Comparison of ENCODE assay signal across 1 cellular context in the genomic region with DNA sequence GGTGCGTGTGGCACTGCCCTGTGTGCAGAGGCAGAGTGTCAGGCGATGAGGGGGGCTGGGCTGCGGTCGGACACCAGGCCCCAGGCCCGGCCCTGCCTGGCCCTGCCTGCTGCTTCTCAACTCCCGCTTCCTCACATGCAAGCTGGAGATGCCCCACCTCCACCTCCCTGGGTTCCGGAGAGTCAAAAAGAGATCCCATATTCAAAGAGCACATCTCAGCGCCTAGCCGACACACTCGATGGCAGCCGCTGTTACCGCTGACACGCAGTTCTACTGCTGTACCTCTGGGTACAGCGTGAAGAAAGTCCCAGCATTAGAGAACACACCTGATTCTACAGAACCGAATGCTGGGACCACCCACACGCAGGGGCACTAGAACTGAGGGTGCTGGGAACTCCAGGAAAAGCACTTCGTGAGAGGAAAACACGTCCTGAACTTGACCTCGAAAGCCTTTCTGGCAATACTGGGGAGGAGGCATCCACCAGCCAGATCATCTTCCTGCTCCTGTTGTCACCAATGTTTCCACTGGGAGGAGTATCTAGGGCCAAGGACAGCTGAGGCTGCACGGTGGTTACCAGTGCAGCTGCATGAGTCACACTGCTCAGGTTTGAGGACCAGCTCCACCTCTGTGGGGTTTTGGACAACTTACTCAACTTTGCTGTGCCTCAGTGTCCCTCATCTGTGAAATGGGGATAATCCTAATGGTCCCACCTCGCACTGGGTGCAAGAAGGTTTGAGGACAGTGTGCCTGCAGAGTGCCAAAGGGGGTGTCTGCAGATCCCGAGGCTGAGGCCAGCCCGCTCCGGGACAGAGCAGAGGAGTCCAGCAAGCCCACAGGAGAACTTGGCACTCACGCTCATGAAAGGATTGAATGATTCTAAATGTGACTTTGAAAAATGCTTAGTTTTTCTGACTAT.
A peak's percentile ranks its signal among the peaks of the same experiment; 100 is the strongest.
TF ChIP-seq lines count a peak whose summit lies in the region.

No MANE protein-coding gene starts in this region.

TF ChIP-seq in HepG2, 621 proteins besides CTCF, POLR2A, EP300 and RAD21 (continued from another document and continues in another):
- TF ChIP-seq, protein P1, sequence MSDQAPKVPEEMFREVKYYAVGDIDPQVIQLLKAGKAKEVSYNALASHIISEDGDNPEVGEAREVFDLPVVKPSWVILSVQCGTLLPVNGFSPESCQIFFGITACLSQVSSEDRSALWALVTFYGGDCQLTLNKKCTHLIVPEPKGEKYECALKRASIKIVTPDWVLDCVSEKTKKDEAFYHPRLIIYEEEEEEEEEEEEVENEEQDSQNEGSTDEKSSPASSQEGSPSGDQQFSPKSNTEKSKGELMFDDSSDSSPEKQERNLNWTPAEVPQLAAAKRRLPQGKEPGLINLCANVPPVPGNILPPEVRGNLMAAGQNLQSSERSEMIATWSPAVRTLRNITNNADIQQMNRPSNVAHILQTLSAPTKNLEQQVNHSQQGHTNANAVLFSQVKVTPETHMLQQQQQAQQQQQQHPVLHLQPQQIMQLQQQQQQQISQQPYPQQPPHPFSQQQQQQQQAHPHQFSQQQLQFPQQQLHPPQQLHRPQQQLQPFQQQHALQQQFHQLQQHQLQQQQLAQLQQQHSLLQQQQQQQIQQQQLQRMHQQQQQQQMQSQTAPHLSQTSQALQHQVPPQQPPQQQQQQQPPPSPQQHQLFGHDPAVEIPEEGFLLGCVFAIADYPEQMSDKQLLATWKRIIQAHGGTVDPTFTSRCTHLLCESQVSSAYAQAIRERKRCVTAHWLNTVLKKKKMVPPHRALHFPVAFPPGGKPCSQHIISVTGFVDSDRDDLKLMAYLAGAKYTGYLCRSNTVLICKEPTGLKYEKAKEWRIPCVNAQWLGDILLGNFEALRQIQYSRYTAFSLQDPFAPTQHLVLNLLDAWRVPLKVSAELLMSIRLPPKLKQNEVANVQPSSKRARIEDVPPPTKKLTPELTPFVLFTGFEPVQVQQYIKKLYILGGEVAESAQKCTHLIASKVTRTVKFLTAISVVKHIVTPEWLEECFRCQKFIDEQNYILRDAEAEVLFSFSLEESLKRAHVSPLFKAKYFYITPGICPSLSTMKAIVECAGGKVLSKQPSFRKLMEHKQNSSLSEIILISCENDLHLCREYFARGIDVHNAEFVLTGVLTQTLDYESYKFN (CRISPR knock-in tag; conservative IDR thresholded peaks at IDR 0.05): 0 out of 2 replicates have a peak, but pooled peaks have one; percentile 25
- TF ChIP-seq ZNF562 (CRISPR knock-in tag; IDR thresholded peaks at IDR 0.05; ENCODE audit: borderline replicate concordance) (no peak), LCORL (IDR thresholded peaks at IDR 0.05) (no peak), LCORL (CRISPR knock-in tag; IDR thresholded peaks at IDR 0.05) (peak; percentile 49; the same call in 1 of the 2 replicates), JUN (CRISPR knock-in tag; IDR thresholded peaks at IDR 0.05) (no peak), FOXA1 (IDR thresholded peaks at IDR 0.05) (no peak), FOXA1 (CRISPR knock-in tag; IDR thresholded peaks at IDR 0.05) (no peak), ZNF670 (CRISPR knock-in tag; IDR thresholded peaks at IDR 0.05; ENCODE audit: borderline replicate concordance) (no peak), ATF7-NPFF (CRISPR knock-in tag; IDR thresholded peaks at IDR 0.05; ENCODE audit: low read depth) (no peak), ZNF629 (CRISPR knock-in tag; conservative IDR thresholded peaks at IDR 0.05) (peak; percentile 96), REPIN1 (CRISPR knock-in tag; IDR thresholded peaks at IDR 0.05; ENCODE audit: borderline replicate concordance, low read depth) (0 out of 2 replicates have a peak, but pooled peaks have one; percentile 20), ZKSCAN8 (CRISPR knock-in tag; IDR thresholded peaks at IDR 0.05; ENCODE audit: borderline replicate concordance) (no peak), SYNCRIP (IDR thresholded peaks at IDR 0.05; ENCODE audit: insufficient read depth, low read depth, low read length) (no peak), ZNF552 (CRISPR knock-in tag; IDR thresholded peaks at IDR 0.05; ENCODE audit: borderline replicate concordance) (no peak), SNRNP70 (IDR thresholded peaks at IDR 0.05; ENCODE audit: low read depth, low read length) (no peak), HNF4A (CRISPR knock-in tag; IDR thresholded peaks at IDR 0.05) (peak; percentile 24; the same call in 1 of the 2 replicates), ZFAT (CRISPR knock-in tag; conservative IDR thresholded peaks at IDR 0.05) (no peak), ZNF776 (CRISPR knock-in tag; IDR thresholded peaks at IDR 0.05) (no peak), ZNF605 (CRISPR knock-in tag; IDR thresholded peaks at IDR 0.05) (no peak), TEAD2 (CRISPR knock-in tag; IDR thresholded peaks at IDR 0.05) (no peak), CHD4 (IDR thresholded peaks at IDR 0.05; ENCODE audit: borderline replicate concordance, low read length) (no peak), ZNF230 (CRISPR knock-in tag; IDR thresholded peaks at IDR 0.05) (no peak), MXI1 (IDR thresholded peaks at IDR 0.05; ENCODE audit: borderline replicate concordance, low read depth, low read length) (no peak), ZNF382 (CRISPR knock-in tag; IDR thresholded peaks at IDR 0.05; ENCODE audit: borderline replicate concordance) (no peak), KLF15 (CRISPR knock-in tag; IDR thresholded peaks at IDR 0.05; ENCODE audit: borderline replicate concordance) (no peak), ZFP36L1 (CRISPR knock-in tag; IDR thresholded peaks at IDR 0.05) (no peak), BCL6 (CRISPR knock-in tag; IDR thresholded peaks at IDR 0.05) (peak; percentile 40), ZNF350 (CRISPR knock-in tag; IDR thresholded peaks at IDR 0.05; ENCODE audit: borderline replicate concordance, low read depth) (0 out of 2 replicates have a peak, but pooled peaks have one; percentile 31), ZNF264 (CRISPR knock-in tag; IDR thresholded peaks at IDR 0.05) (0 out of 2 replicates have a peak, but pooled peaks have one; percentile 37), ZNF772 (CRISPR knock-in tag; IDR thresholded peaks at IDR 0.05) (no peak), NCOA5 (CRISPR knock-in tag; IDR thresholded peaks at IDR 0.05) (no peak), SOX5 (CRISPR knock-in tag; IDR thresholded peaks at IDR 0.05; ENCODE audit: borderline replicate concordance) (0 out of 2 replicates have a peak, but pooled peaks have one; percentile 19), ZZZ3 (CRISPR knock-in tag; IDR thresholded peaks at IDR 0.05; ENCODE audit: borderline replicate concordance) (no peak), NR2C2 (CRISPR knock-in tag; IDR thresholded peaks at IDR 0.05; ENCODE audit: borderline replicate concordance) (no peak), RARA (CRISPR knock-in tag; IDR thresholded peaks at IDR 0.05) (peak; percentile 90), GTF2F1 (IDR thresholded peaks at IDR 0.05; ENCODE audit: low read length) (no peak), ZNF7 (CRISPR knock-in tag; IDR thresholded peaks at IDR 0.05) (no peak)
- TF ChIP-seq, protein P2, sequence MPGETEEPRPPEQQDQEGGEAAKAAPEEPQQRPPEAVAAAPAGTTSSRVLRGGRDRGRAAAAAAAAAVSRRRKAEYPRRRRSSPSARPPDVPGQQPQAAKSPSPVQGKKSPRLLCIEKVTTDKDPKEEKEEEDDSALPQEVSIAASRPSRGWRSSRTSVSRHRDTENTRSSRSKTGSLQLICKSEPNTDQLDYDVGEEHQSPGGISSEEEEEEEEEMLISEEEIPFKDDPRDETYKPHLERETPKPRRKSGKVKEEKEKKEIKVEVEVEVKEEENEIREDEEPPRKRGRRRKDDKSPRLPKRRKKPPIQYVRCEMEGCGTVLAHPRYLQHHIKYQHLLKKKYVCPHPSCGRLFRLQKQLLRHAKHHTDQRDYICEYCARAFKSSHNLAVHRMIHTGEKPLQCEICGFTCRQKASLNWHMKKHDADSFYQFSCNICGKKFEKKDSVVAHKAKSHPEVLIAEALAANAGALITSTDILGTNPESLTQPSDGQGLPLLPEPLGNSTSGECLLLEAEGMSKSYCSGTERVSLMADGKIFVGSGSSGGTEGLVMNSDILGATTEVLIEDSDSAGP (CRISPR knock-in tag; IDR thresholded peaks at IDR 0.05; ENCODE audit: borderline replicate concordance): peak; percentile 55; the same call in 1 of the 2 replicates
- TF ChIP-seq, protein P3, sequence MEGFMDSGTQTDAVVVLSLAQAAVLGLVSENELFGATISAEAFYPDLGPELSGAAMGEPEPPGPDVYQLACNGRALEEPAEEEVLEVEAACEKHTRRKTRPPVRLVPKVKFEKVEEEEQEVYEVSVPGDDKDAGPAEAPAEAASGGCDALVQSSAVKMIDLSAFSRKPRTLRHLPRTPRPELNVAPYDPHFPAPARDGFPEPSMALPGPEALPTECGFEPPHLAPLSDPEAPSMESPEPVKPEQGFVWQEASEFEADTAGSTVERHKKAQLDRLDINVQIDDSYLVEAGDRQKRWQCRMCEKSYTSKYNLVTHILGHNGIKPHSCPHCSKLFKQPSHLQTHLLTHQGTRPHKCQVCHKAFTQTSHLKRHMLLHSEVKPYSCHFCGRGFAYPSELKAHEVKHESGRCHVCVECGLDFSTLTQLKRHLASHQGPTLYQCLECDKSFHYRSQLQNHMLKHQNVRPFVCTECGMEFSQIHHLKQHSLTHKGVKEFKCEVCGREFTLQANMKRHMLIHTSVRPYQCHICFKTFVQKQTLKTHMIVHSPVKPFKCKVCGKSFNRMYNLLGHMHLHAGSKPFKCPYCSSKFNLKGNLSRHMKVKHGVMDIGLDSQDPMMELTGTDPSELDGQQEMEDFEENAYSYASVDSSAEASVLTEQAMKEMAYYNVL (CRISPR knock-in tag; IDR thresholded peaks at IDR 0.05; ENCODE audit: borderline replicate concordance): no peak
- TF ChIP-seq, protein P4, sequence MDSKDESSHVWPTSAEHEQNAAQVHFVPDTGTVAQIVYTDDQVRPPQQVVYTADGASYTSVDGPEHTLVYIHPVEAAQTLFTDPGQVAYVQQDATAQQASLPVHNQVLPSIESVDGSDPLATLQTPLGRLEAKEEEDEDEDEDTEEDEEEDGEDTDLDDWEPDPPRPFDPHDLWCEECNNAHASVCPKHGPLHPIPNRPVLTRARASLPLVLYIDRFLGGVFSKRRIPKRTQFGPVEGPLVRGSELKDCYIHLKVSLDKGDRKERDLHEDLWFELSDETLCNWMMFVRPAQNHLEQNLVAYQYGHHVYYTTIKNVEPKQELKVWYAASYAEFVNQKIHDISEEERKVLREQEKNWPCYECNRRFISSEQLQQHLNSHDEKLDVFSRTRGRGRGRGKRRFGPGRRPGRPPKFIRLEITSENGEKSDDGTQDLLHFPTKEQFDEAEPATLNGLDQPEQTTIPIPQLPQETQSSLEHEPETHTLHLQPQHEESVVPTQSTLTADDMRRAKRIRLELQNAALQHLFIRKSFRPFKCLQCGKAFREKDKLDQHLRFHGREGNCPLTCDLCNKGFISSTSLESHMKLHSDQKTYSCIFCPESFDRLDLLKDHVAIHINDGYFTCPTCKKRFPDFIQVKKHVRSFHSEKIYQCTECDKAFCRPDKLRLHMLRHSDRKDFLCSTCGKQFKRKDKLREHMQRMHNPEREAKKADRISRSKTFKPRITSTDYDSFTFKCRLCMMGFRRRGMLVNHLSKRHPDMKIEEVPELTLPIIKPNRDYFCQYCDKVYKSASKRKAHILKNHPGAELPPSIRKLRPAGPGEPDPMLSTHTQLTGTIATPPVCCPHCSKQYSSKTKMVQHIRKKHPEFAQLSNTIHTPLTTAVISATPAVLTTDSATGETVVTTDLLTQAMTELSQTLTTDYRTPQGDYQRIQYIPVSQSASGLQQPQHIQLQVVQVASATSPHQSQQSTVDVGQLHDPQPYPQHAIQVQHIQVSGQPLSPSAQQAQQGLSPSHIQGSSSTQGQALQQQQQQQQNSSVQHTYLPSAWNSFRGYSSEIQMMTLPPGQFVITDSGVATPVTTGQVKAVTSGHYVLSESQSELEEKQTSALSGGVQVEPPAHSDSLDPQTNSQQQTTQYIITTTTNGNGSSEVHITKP (CRISPR knock-in tag; IDR thresholded peaks at IDR 0.05; ENCODE audit: low read depth): 0 out of 2 replicates have a peak, but pooled peaks have one; percentile 25
- TF ChIP-seq, protein P5, sequence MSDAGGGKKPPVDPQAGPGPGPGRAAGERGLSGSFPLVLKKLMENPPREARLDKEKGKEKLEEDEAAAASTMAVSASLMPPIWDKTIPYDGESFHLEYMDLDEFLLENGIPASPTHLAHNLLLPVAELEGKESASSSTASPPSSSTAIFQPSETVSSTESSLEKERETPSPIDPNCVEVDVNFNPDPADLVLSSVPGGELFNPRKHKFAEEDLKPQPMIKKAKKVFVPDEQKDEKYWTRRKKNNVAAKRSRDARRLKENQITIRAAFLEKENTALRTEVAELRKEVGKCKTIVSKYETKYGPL (CRISPR knock-in tag; IDR thresholded peaks at IDR 0.05): no peak
- TF ChIP-seq, protein P6, sequence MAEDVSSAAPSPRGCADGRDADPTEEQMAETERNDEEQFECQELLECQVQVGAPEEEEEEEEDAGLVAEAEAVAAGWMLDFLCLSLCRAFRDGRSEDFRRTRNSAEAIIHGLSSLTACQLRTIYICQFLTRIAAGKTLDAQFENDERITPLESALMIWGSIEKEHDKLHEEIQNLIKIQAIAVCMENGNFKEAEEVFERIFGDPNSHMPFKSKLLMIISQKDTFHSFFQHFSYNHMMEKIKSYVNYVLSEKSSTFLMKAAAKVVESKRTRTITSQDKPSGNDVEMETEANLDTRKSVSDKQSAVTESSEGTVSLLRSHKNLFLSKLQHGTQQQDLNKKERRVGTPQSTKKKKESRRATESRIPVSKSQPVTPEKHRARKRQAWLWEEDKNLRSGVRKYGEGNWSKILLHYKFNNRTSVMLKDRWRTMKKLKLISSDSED (CRISPR knock-in tag; IDR thresholded peaks at IDR 0.05): no peak
- TF ChIP-seq, protein P7, sequence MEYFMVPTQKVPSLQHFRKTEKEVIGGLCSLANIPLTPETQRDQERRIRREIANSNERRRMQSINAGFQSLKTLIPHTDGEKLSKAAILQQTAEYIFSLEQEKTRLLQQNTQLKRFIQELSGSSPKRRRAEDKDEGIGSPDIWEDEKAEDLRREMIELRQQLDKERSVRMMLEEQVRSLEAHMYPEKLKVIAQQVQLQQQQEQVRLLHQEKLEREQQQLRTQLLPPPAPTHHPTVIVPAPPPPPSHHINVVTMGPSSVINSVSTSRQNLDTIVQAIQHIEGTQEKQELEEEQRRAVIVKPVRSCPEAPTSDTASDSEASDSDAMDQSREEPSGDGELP (IDR thresholded peaks at IDR 0.05; ENCODE audit: borderline replicate concordance, low read depth): peak; percentile 38; the same call in 1 of the 2 replicates
- TF ChIP-seq, protein P8, sequence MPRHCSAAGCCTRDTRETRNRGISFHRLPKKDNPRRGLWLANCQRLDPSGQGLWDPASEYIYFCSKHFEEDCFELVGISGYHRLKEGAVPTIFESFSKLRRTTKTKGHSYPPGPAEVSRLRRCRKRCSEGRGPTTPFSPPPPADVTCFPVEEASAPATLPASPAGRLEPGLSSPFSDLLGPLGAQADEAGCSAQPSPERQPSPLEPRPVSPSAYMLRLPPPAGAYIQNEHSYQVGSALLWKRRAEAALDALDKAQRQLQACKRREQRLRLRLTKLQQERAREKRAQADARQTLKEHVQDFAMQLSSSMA (CRISPR knock-in tag; IDR thresholded peaks at IDR 0.05): no peak
- TF ChIP-seq, protein P9, sequence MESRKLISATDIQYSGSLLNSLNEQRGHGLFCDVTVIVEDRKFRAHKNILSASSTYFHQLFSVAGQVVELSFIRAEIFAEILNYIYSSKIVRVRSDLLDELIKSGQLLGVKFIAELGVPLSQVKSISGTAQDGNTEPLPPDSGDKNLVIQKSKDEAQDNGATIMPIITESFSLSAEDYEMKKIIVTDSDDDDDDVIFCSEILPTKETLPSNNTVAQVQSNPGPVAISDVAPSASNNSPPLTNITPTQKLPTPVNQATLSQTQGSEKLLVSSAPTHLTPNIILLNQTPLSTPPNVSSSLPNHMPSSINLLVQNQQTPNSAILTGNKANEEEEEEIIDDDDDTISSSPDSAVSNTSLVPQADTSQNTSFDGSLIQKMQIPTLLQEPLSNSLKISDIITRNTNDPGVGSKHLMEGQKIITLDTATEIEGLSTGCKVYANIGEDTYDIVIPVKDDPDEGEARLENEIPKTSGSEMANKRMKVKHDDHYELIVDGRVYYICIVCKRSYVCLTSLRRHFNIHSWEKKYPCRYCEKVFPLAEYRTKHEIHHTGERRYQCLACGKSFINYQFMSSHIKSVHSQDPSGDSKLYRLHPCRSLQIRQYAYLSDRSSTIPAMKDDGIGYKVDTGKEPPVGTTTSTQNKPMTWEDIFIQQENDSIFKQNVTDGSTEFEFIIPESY (CRISPR knock-in tag; IDR thresholded peaks at IDR 0.05): peak; percentile 74; the same call in 1 of the 2 replicates
